8 cellular contexts compared by ENCODE assay signal in genomic region chr1:32351859-32352745, GRCh38. TPM values are rescaled to one million over a fixed set of nuclear protein-coding genes. Genes with fewer than 3 reads are reported as not detected.
DNase-seq lines count a peak whose midpoint lies in the region; ATAC-seq and TF ChIP-seq lines count a peak whose summit lies in the region.

No MANE protein-coding gene starts in this region.

- DNase-seq in COLO668 (lab: John Stamatoyannopoulos, UW; ENCODE audit: unreplicated experiment): peak; percentile 86
- DNase-seq in fibroblast of mammary gland (ENCODE audit: low read depth): peak; percentile 26
- DNase-seq in natural killer cell treated with Interleukin-12 subunit alpha and Interleukin-12 subunit beta and Interleukin-15 and Interleukin-18, amount 100 ng/mL, for 72 hours (ENCODE audit: low spot score): no peak
- DNase-seq in NCI-H1048 (lab: John Stamatoyannopoulos, UW): no peak

- no peaks in the 10 kb centered on the region for H4K20me1 ChIP-seq in SU-DHL-6 (ENCODE audit: low read depth, low read length)

- peaks cover 7% of the 10 kb centered on the region; the same call in 1 of the 2 replicates for H3K4me1 ChIP-seq in HEK293 (ENCODE audit: control insufficient read depth, insufficient read depth, low read length)

- peak overlapping the region; percentile 60 for H3K4me3 ChIP-seq in HEK293 (ENCODE audit: low read depth, low read length)
- peak overlapping the region; percentile 68 for H3K4me3 ChIP-seq in SU-DHL-6 (ENCODE audit: insufficient read depth, low read length, poor library complexity, severe bottlenecking)
- peak overlapping the region; percentile 63 for H3K4me3 ChIP-seq in fibroblast of mammary gland (ENCODE audit: control insufficient read depth, low read depth, low read length)

- H3K27me3 Mint-ChIP-seq in natural killer cell treated with Interleukin-12 subunit alpha and Interleukin-12 subunit beta and Interleukin-15 and Interleukin-18, amount 100 ng/mL, for 72 hours: no peaks in the 10 kb centered on the region

- CTCF ChIA-PET in HEK293 (lab: Yijun Ruan, JAX): interaction anchor here (0.6 to 1.9 kb wide), 7 partner anchors 8 to 136 kb away, joined by 3 to 6 read pairs (median 3); no protein-coding TSS in a partner anchor

- no peaks in the 10 kb centered on the region for H3K79me2 ChIP-seq in SU-DHL-6 (ENCODE audit: insufficient read depth, low read length)

- H3K27ac ChIP-seq in HEK293 (ENCODE audit: extremely low read depth, low read depth, low read length) (peak overlapping the region; percentile 95), SU-DHL-6 (ENCODE audit: low read depth, low read length) (no peak overlapping the region)

- POLR2A ChIA-PET in HEK293 (lab: Yijun Ruan, JAX): interaction anchor here (1.6 to 5.7 kb wide), 3 partner anchors 17 to 42 kb away, joined by 7 to 100 read pairs (median 9); partner anchors contain the start of genes BSDC1 and MARCKSL1

- no peak for ATAC-seq in natural killer cell treated with Interleukin-12 subunit alpha and Interleukin-12 subunit beta and Interleukin-15 and Interleukin-18, amount 100 ng/mL, for 72 hours
- ATAC-seq in esophagus mucosa: no peak
- ATAC-seq in GM18511 (IDR thresholded peaks at IDR 0.05; ENCODE audit: unreplicated experiment): no peak

- 0 out of 2 replicates have a peak, but pooled peaks cover 7% of the 10 kb centered on the region for H3F3A ChIP-seq in SU-DHL-6 (ENCODE audit: insufficient read depth)

- H3K9ac ChIP-seq in SU-DHL-6 (ENCODE audit: low read length): peak overlapping the region; percentile 64

- no peaks in the 10 kb centered on the region for H3K36me3 Mint-ChIP-seq in natural killer cell treated with Interleukin-12 subunit alpha and Interleukin-12 subunit beta and Interleukin-15 and Interleukin-18, amount 100 ng/mL, for 72 hours

- no peaks in the 10 kb centered on the region for H3K9me3 Mint-ChIP-seq in natural killer cell treated with Interleukin-12 subunit alpha and Interleukin-12 subunit beta and Interleukin-15 and Interleukin-18, amount 100 ng/mL, for 72 hours

- no peak overlapping the region for H3K27ac Mint-ChIP-seq in natural killer cell treated with Interleukin-12 subunit alpha and Interleukin-12 subunit beta and Interleukin-15 and Interleukin-18, amount 100 ng/mL, for 72 hours

- H3K27me3 ChIP-seq in SU-DHL-6 (ENCODE audit: low read length): no peaks in the 10 kb centered on the region

- H3K9me2 ChIP-seq in SU-DHL-6 (replicated peaks; ENCODE audit: insufficient read depth, low read length): no peaks in the 10 kb centered on the region

- H3K36me3 ChIP-seq in HEK293 (ENCODE audit: control insufficient read depth in 2 of 2, insufficient read depth in 1 of 2, low read length in 2 of 2) (peaks cover 0 to 33% of the 10 kb centered on the region in 2 experiments; a peak in 2 of 3 replicates), SU-DHL-6 (ENCODE audit: low read length) (no peaks in the 10 kb centered on the region)

- peak overlapping the region; percentile 98 for H2AFZ ChIP-seq in SU-DHL-6 (ENCODE audit: low read depth, low read length, severe bottlenecking)

- H3K4me1 Mint-ChIP-seq in natural killer cell treated with Interleukin-12 subunit alpha and Interleukin-12 subunit beta and Interleukin-15 and Interleukin-18, amount 100 ng/mL, for 72 hours (ENCODE audit: low read depth in 2 of 2): peaks cover 9 to 26% of the 10 kb centered on the region in 2 donors

- H3K9me3 ChIP-seq in HEK293 (ENCODE audit: control insufficient read depth, insufficient read depth, low read depth, low read length): no peaks in the 10 kb centered on the region
- H3K9me3 ChIP-seq in SU-DHL-6 (ENCODE audit: insufficient read depth, low read length): no peaks in the 10 kb centered on the region

- H3K4me3 Mint-ChIP-seq in natural killer cell treated with Interleukin-12 subunit alpha and Interleukin-12 subunit beta and Interleukin-15 and Interleukin-18, amount 100 ng/mL, for 72 hours: peak overlapping the region; percentile 57

- TF ChIP-seq CTCF in HEK293 (tag by site-specific recombination; IDR thresholded peaks at IDR 0.05) (peak; percentile 64), SU-DHL-6 (IDR thresholded peaks at IDR 0.05; ENCODE audit: insufficient read depth, low read length, poor library complexity, severe bottlenecking) (no peak), fibroblast of mammary gland (conservative IDR thresholded peaks at IDR 0.05; ENCODE audit: control insufficient read depth, insufficient read depth, low read depth, low read length) (no peak)

- H3K4me2 ChIP-seq in SU-DHL-6 (ENCODE audit: low read depth, low read length, poor library complexity, severe bottlenecking): peak overlapping the region; percentile 65

TF ChIP-seq in HEK293, 187 proteins besides CTCF, POLR2A, EP300 and RAD21 (continues in another document):
- peak; percentile 95 for TF ChIP-seq PRDM4 (tag by site-specific recombination; IDR thresholded peaks at IDR 0.05)
- peak; percentile 25; the same call in 1 of the 2 replicates for TF ChIP-seq ZNF692 (tag by site-specific recombination; IDR thresholded peaks at IDR 0.05)
- peak; percentile 70; the same call in 1 of the 2 replicates for TF ChIP-seq ZBTB20 (tag by site-specific recombination; IDR thresholded peaks at IDR 0.05)
- 0 out of 2 replicates have a peak, but pooled peaks have one; percentile 25 for TF ChIP-seq ZBTB48 (tag by site-specific recombination; IDR thresholded peaks at IDR 0.05)
- TF ChIP-seq ZNF24 (tag by site-specific recombination; IDR thresholded peaks at IDR 0.05): no peak; the same call in 1 of the 2 replicates
- TF ChIP-seq ZNF558 (tag by site-specific recombination; IDR thresholded peaks at IDR 0.05): no peak
- 0 out of 2 replicates have a peak, but pooled peaks have one; percentile 39 for TF ChIP-seq WT1 (tag by site-specific recombination; IDR thresholded peaks at IDR 0.05)
- TF ChIP-seq ZNF561 (tag by site-specific recombination; IDR thresholded peaks at IDR 0.05; ENCODE audit: borderline replicate concordance): 0 out of 2 replicates have a peak, but pooled peaks have one; percentile 9
- TF ChIP-seq FEZF1 (tag by site-specific recombination; IDR thresholded peaks at IDR 0.05): peak; percentile 82
- peak; percentile 6; the same call in 1 of the 2 replicates for TF ChIP-seq GLIS1 (tag by site-specific recombination; IDR thresholded peaks at IDR 0.05)
- peak; percentile 92 for TF ChIP-seq GLIS2 (tag by site-specific recombination; IDR thresholded peaks at IDR 0.05)
- TF ChIP-seq PATZ1 (tag by site-specific recombination; IDR thresholded peaks at IDR 0.05): 0 out of 2 replicates have a peak, but pooled peaks have one; percentile 36

RNA-seq across cellular contexts. Expression of gene FAM229A, which starts 10.2 kb away (rescaled TPM):
- total RNA-seq in natural killer cell treated with Interleukin-12 subunit alpha and Interleukin-12 subunit beta and Interleukin-15 and Interleukin-18, amount 100 ng/mL, for 72 hours: 10 to 100 TPM in 1 of 2 donors, 1 to 10 TPM in 1; 6.2 to 13.4 TPM
- 2.3 TPM for total RNA-seq in esophagus mucosa

RNA-seq across cellular contexts. Expression of gene TSSK3, which starts 10.2 kb away (rescaled TPM):
- total RNA-seq in natural killer cell treated with Interleukin-12 subunit alpha and Interleukin-12 subunit beta and Interleukin-15 and Interleukin-18, amount 100 ng/mL, for 72 hours: under 1 TPM in 1 of 2 donors, not detected in 1; 0.36 TPM
- total RNA-seq in esophagus mucosa: 0.52 TPM

RNA-seq across cellular contexts. Expression of gene MARCKSL1, which starts 16.1 kb away (rescaled TPM):
- total RNA-seq in natural killer cell treated with Interleukin-12 subunit alpha and Interleukin-12 subunit beta and Interleukin-15 and Interleukin-18, amount 100 ng/mL, for 72 hours: 10 to 100 TPM; 11.8 to 35.9 TPM
- 10.8 TPM for total RNA-seq in esophagus mucosa

RNA-seq across cellular contexts. Expression of gene BSDC1, which starts 42.1 kb away (rescaled TPM):
- 10 to 100 TPM; 55.6 to 68.2 TPM for total RNA-seq in natural killer cell treated with Interleukin-12 subunit alpha and Interleukin-12 subunit beta and Interleukin-15 and Interleukin-18, amount 100 ng/mL, for 72 hours
- 39.5 TPM for total RNA-seq in esophagus mucosa

Comparison
In these comparisons a context has a peak if more than half of its experiments do, and no peak if none do; other contexts are left out.
1. DNase-seq: peak in COLO668 (single experiment) and fibroblast of mammary gland (single experiment); none in natural killer cell treated with Interleukin-12 subunit alpha and Interleukin-12 subunit beta and Interleukin-15 and Interleukin-18, amount 100 ng/mL, for 72 hours (single experiment) and NCI-H1048 (single experiment).
2. Peak in every context shown above with its lines, with median percentiles within 50 percentile points of each other: H3K4me3 ChIP-seq.